ENCODE assay signal across 21 cellular contexts in genomic region chr6:24374612-24375011, GRCh38. TPM values are rescaled to one million over a fixed set of nuclear protein-coding genes. Genes with fewer than 3 reads are reported as not detected.
"Had no signal": no experiment of that assay in that cellular context is flagged by ENCODE, and none has a peak within 500 bp of the region (broad histone marks: within the 10 kb centered on the region; RNA-seq: fewer than 3 reads in every experiment).

No MANE protein-coding gene starts in this region.

- ATAC-seq: T-cell had no signal

- H3K4me3 ChIP-seq: SJSA1 had no signal

- H3K36me3 Mint-ChIP-seq: T-cell had no signal

- H3K9me3 ChIP-seq: SJSA1, SK-N-SH had no signal

- H3K27ac Mint-ChIP-seq: T-cell had no signal

- H3K4me1 ChIP-seq: SJSA1 had no signal

- DNase-seq: IMR-90, Kasumi-1, MM.1S, NCI-H1092 treated with DMSO at 0.1 percent for 48 hours, NCI-H1436, NCI-H1694 treated with DMSO at 0.1 percent for 48 hours, NCI-H1930, NCI-H2081, NCI-H2107, NCI-H2227 treated with DMSO at 0.1 percent for 48 hours, NCI-H524 treated with DMSO at 0.1 percent for 48 hours, NCI-H69, NCI-H774, Right ventricle myocardium superior, RPMI8226, SIG-M5, SK-N-SH, SW 1271, T-cell had no signal

- H3K9ac ChIP-seq: KMS-11, SK-N-SH had no signal

- H3K4me1 Mint-ChIP-seq: T-cell had no signal

- H3K4me2 ChIP-seq: KMS-11, SK-N-SH had no signal

- H3K36me3 ChIP-seq: SJSA1 had no signal

- H3K27ac ChIP-seq: KMS-11, SJSA1 had no signal

- H3K27me3 ChIP-seq: SJSA1 had no signal

- H3K4me3 Mint-ChIP-seq: T-cell had no signal

RNA-seq across cellular contexts. Expression of gene DCDC2, which starts 16.8 kb away (rescaled TPM):
- total RNA-seq: IMR-90, Right ventricle myocardium superior had no signal
- polyA plus RNA-seq: IMR-90, SK-N-SH had no signal
